17 cellular contexts compared by ENCODE assay signal in the genomic region with DNA sequence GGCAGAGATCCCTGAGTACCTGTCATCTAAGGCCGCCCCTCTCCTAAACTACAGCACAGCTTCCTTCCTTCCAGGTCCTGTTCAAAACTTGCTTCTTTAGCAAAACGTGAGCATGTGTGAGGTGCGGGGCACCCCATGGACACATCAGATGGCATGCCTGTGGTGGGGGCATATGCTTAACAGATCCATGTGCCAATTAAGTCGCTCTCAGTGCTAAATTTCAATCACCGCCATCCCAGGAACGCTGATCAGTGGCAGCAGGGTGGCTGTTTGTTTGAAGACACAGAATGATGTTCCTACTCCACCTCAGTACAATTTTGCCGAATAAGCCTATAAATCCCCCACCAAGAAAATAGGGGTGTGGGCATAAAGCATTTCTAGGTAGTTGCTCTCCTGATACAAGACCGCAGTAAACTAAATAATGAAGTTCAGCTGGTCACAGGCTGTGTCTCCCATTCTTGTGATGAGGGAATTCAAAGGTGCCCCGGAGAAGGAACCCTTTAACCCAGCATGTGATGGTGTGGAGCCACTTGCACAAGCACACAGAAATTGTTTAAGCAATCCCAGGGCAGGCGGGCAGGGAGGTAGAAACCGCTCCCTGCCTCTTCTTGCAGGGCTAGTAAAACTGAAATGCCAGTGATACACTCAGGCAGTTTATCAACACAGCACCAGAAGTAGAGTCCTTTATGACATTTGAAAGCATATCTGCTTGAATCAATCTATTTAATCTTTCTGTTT.
DNase-seq lines count a peak whose midpoint lies in the region; ATAC-seq, FAIRE-seq and TF ChIP-seq lines count a peak whose summit lies in the region.
"Had no signal": no experiment of that assay in that cellular context is flagged by ENCODE, and none has a peak within 500 bp of the region (broad histone marks: within the 10 kb centered on the region; RNA-seq: fewer than 3 reads in every experiment).

No MANE protein-coding gene starts in this region.

- H3K79me2 ChIP-seq in HepG2 (ENCODE audit: insufficient read depth, low read length): no peaks in the 10 kb centered on the region

- no peak for TF ChIP-seq EP300 in HepG2 (IDR thresholded peaks at IDR 0.05; ENCODE audit: low read depth in 2 of 2, low read length in 2 of 2)
- no peak for TF ChIP-seq EP300 in HepG2 (CRISPR knock-in tag; IDR thresholded peaks at IDR 0.05; ENCODE audit: borderline replicate concordance)

- peaks cover 43% of the 10 kb centered on the region for H3K4me1 Mint-ChIP-seq in CD14-positive monocyte

- DNase-seq in CD14-positive monocyte (ENCODE audit: low spot score) (peak; percentile 63), adrenal gland (peak in 3 of 7 donors; percentile 17 to 34 (median 24)), HepG2 (ENCODE audit: low spot score) (no peak), kidney tubule cell (ENCODE audit: low spot score) (no peak), BE2C (no peak), GOT3 (lab: John Stamatoyannopoulos, UW) (no peak)
- no peak for DNase-seq in activated CD8-positive, alpha-beta memory T cell treated with anti-CD3 and anti-CD28 coated beads, Interleukin-2, amount 50 U/mL, for 48 hours
- DNase-seq: activated CD4-positive, alpha-beta T cell treated with anti-CD3 and anti-CD28 coated beads for 48 hours; dermis blood vessel endothelial cell; gastrocnemius medialis; NCI-H1436 treated with DMSO at 0.1 percent for 48 hours; PC-3; T1000 had no signal

- H3K4me1 ChIP-seq in adrenal gland (replicated peaks in 1 of 2) (peaks cover 0 to 17% of the 10 kb centered on the region in 2 donors), HepG2 (ENCODE audit: insufficient read depth, low read length) (no peaks in the 10 kb centered on the region), BE2C (peaks cover 14% of the 10 kb centered on the region; the same call in 1 of the 2 replicates)
- H3K4me1 ChIP-seq: gastrocnemius medialis had no signal

- H3K9me3 Mint-ChIP-seq in CD14-positive monocyte: peaks cover 0 to 5% (median 2%) of the 10 kb centered on the region in 7 donors

- H3K4me2 ChIP-seq in HepG2 (ENCODE audit: low read depth, low read length): no peak overlapping the region
- H3K4me2 ChIP-seq: KMS-11 had no signal

- no peaks in the 10 kb centered on the region for H3K36me3 Mint-ChIP-seq in CD14-positive monocyte
- H3K36me3 Mint-ChIP-seq: activated naive CD8-positive, alpha-beta T cell had no signal

- no peaks in the 10 kb centered on the region for H3K27me3 ChIP-seq in adrenal gland
- no peaks in the 10 kb centered on the region for H3K27me3 ChIP-seq in HepG2 (ENCODE audit: control insufficient read depth in 1 of 2, insufficient read depth in 2 of 2, low read length in 2 of 2)
- no peaks in the 10 kb centered on the region for H3K27me3 ChIP-seq in BE2C
- H3K27me3 ChIP-seq: gastrocnemius medialis had no signal

- in situ Hi-C loops in HepG2 (cut with HindIII; ENCODE audit: extremely low pct_ligation_motif_present, low pct_unique_long_range_greater_than_20kb): no loop called here

- no TSS peak for BruUV-seq in HepG2 (replicated peaks; lab: Mats Ljungman, UMichigan)

- H3K9ac ChIP-seq in HepG2 (ENCODE audit: insufficient read depth, low read depth, low read length): no peak overlapping the region
- H3K9ac ChIP-seq: KMS-11 had no signal

- TF ChIP-seq POLR2A in adrenal gland (IDR thresholded peaks at IDR 0.05) (no peak), HepG2 (IDR thresholded peaks at IDR 0.05; ENCODE audit: insufficient read depth in 1 of 2, low read depth in 2 of 2, low read length in 2 of 2) (no peak)

- no peak overlapping the region for H2AFZ ChIP-seq in HepG2 (ENCODE audit: low read length)

- CTCF ChIA-PET in HepG2 (lab: Yijun Ruan, JAX; ENCODE audit: low intra/inter-chr PET ratio, low total read pairs): no interaction called here

- H3K4me3 Mint-ChIP-seq in CD14-positive monocyte: peak overlapping the region; percentile 17 to 68
- H3K4me3 Mint-ChIP-seq: activated naive CD8-positive, alpha-beta T cell had no signal

- WGBS in adrenal gland, 4 donors: 64 to 70% (median 67%) methylated on average over 10 to 11 of the region's 11 CpGs
- WGBS in HepG2 (ENCODE audit: low lambda C conversion rate): 43% methylated on average over 9 of the region's 11 CpGs

- no peaks in the 10 kb centered on the region for H4K20me1 ChIP-seq in HepG2 (ENCODE audit: insufficient read depth, low read length)

- peak overlapping the region in 4 of 5 donors; percentile 3 to 78 (median 46) for H3K27ac ChIP-seq in adrenal gland
- no peak overlapping the region for H3K27ac ChIP-seq in HepG2 (ENCODE audit: extremely low read length, insufficient read depth, low read length)
- H3K27ac ChIP-seq: epithelial cell of prostate, gastrocnemius medialis, KMS-11 had no signal

- H3K9me3 ChIP-seq in adrenal gland (replicated peaks in 1 of 3): no peaks in the 10 kb centered on the region
- peaks cover 40% of the 10 kb centered on the region for H3K9me3 ChIP-seq in HepG2 (ENCODE audit: low read length)
- H3K9me3 ChIP-seq in BE2C: no peaks in the 10 kb centered on the region
- H3K9me3 ChIP-seq: gastrocnemius medialis had no signal

- H3K27ac Mint-ChIP-seq in CD14-positive monocyte: peak overlapping the region; percentile 41 to 87 (median 77)
- H3K27ac Mint-ChIP-seq: activated naive CD8-positive, alpha-beta T cell had no signal

- intact Hi-C loops in CD14-positive monocyte (cut with micrococcal nuclease) (no loop called here), adrenal gland (cut with DNase I) (no loop called here), HepG2 (cut with micrococcal nuclease; ENCODE audit: unreplicated experiment) (no loop called here)

- H3K36me3 ChIP-seq in adrenal gland (replicated peaks in 1 of 2) (no peaks in the 10 kb centered on the region), HepG2 (replicated peaks in 1 of 2; ENCODE audit: control insufficient read depth in 1 of 2, insufficient read depth in 2 of 2, low read length in 2 of 2) (no peaks in the 10 kb centered on the region), BE2C (peaks cover 4% of the 10 kb centered on the region; the same call in 1 of the 2 replicates)
- H3K36me3 ChIP-seq: gastrocnemius medialis had no signal

- no peak overlapping the region for H3K4me3 ChIP-seq in adrenal gland
- no peak overlapping the region for H3K4me3 ChIP-seq in HepG2 (replicated peaks in 1 of 3; ENCODE audit: insufficient read depth in 1 of 3, low read depth in 2 of 3, low read length in 3 of 3)
- no peak overlapping the region for H3K4me3 ChIP-seq in BE2C (ENCODE audit: low read depth, low read length)
- H3K4me3 ChIP-seq: gastrocnemius medialis had no signal

- TF ChIP-seq CTCF in CD14-positive monocyte (IDR thresholded peaks at IDR 0.05): no peak
- no peak for TF ChIP-seq CTCF in adrenal gland (IDR thresholded peaks at IDR 0.05)
- no peak for TF ChIP-seq CTCF in HepG2 (CRISPR knock-in tag; IDR thresholded peaks at IDR 0.05)
- no peak for TF ChIP-seq CTCF in BE2C (IDR thresholded peaks at IDR 0.05; ENCODE audit: low read depth, low read length)

- ATAC-seq in HG02852 (IDR thresholded peaks at IDR 0.05; ENCODE audit: unreplicated experiment) (peak; percentile 8), HepG2 (peak; percentile 22; the same call in 1 of the 3 replicates)
- ATAC-seq: gastrocnemius medialis, PC-3 had no signal

- FAIRE-seq in HepG2 (lab: Jason Lieb, UNC): no peak

- POLR2A ChIA-PET in HepG2 (lab: Yijun Ruan, JAX): no interaction called here

- peaks cover 0 to 3% (median 1%) of the 10 kb centered on the region in 3 donors for H3K27me3 Mint-ChIP-seq in CD14-positive monocyte (ENCODE audit: low read depth in 3 of 3)
- H3K27me3 Mint-ChIP-seq: activated naive CD8-positive, alpha-beta T cell had no signal

- TF ChIP-seq RAD21 in HepG2 (CRISPR knock-in tag; IDR thresholded peaks at IDR 0.05): no peak

TF ChIP-seq in HepG2, 621 proteins besides CTCF, POLR2A, EP300 and RAD21:
- TF ChIP-seq CBX1 (IDR thresholded peaks at IDR 0.05; ENCODE audit: low read depth): no peak
